In genomic region chr7:131327049-131327625, GRCh38 we compare ENCODE assay signal across 8 cellular contexts. TPM values are rescaled to one million over a fixed set of nuclear protein-coding genes. Genes with fewer than 3 reads are reported as not detected.
A peak's percentile ranks its signal among the peaks of the same experiment; 100 is the strongest.
DNase-seq lines count a peak whose midpoint lies in the region; ATAC-seq and TF ChIP-seq lines count a peak whose summit lies in the region.

No MANE protein-coding gene starts in this region.

- intact Hi-C loops in activated CD8-positive, alpha-beta T cell treated with anti-CD3 and anti-CD28 coated beads for 36 hours (cut with micrococcal nuclease) = loop anchor here (5.0 to 10.0 kb wide), 3 partner anchors 90 to 252 kb away; no protein-coding TSS in a partner anchor

- peak; percentile 12 for ATAC-seq in GM21390 (IDR thresholded peaks at IDR 0.05; ENCODE audit: unreplicated experiment)
- peak; percentile 8 for ATAC-seq in activated CD8-positive, alpha-beta T cell treated with anti-CD3 and anti-CD28 coated beads for 36 hours
- ATAC-seq in foreskin keratinocyte = peak; percentile 49
- ATAC-seq in HG02970 (IDR thresholded peaks at IDR 0.05; ENCODE audit: low FRiP score, unreplicated experiment) = no peak

- peaks cover 47% of the 10 kb centered on the region for H3K4me1 Mint-ChIP-seq in activated CD8-positive, alpha-beta T cell treated with anti-CD3 and anti-CD28 coated beads for 36 hours (ENCODE audit: low read depth)
- peaks cover 37% of the 10 kb centered on the region for H3K4me1 Mint-ChIP-seq in neural crest cell

- H3K27ac ChIP-seq in Karpas-422 (ENCODE audit: low read length) (no peak overlapping the region), foreskin keratinocyte (peak overlapping the region; percentile 80)

- no peaks in the 10 kb centered on the region for H3K9me2 ChIP-seq in Karpas-422 (replicated peaks; ENCODE audit: insufficient read depth, low read length)

- peaks cover 14% of the 10 kb centered on the region for H3K36me3 ChIP-seq in Karpas-422 (ENCODE audit: insufficient read depth, low read length)

- H3K27ac Mint-ChIP-seq in activated CD8-positive, alpha-beta T cell treated with anti-CD3 and anti-CD28 coated beads for 36 hours = peak overlapping the region; percentile 95
- H3K27ac Mint-ChIP-seq in neural crest cell (ENCODE audit: unreplicated experiment) = peak overlapping the region; percentile 98

- peak overlapping the region; percentile 99 for H3K4me3 Mint-ChIP-seq in activated CD8-positive, alpha-beta T cell treated with anti-CD3 and anti-CD28 coated beads for 36 hours
- peak overlapping the region; percentile 93 for H3K4me3 Mint-ChIP-seq in neural crest cell

- H3K79me2 ChIP-seq in Karpas-422 (ENCODE audit: low read length) = peaks cover 50% of the 10 kb centered on the region

- H3K9ac ChIP-seq in Karpas-422 (ENCODE audit: low read length) = peak overlapping the region; percentile 99

- peak overlapping the region; percentile 99 for H2AFZ ChIP-seq in Karpas-422 (ENCODE audit: low read length)

- H3K4me1 ChIP-seq in Karpas-422 (ENCODE audit: low read length) (peaks cover 41% of the 10 kb centered on the region), foreskin keratinocyte (peaks cover 24% of the 10 kb centered on the region)

- POLR2A ChIA-PET in activated CD8-positive, alpha-beta T cell treated with anti-CD3 and anti-CD28 coated beads for 36 hours (lab: Charles Lee) = interaction anchor here (0.6 to 3.3 kb wide), 6 partner anchors 11 to 220 kb away, joined by 3 to 11 read pairs (median 5); no protein-coding TSS in a partner anchor

- no peaks in the 10 kb centered on the region; the same call in 1 of the 2 replicates for H4K20me1 ChIP-seq in Karpas-422 (ENCODE audit: insufficient read depth, low read depth, low read length)

- H3K4me2 ChIP-seq in Karpas-422 (ENCODE audit: low read depth, low read length, poor library complexity, severe bottlenecking) = peak overlapping the region; percentile 98

- no peaks in the 10 kb centered on the region for H3K27me3 ChIP-seq in Karpas-422 (ENCODE audit: low read length)
- no peaks in the 10 kb centered on the region for H3K27me3 ChIP-seq in foreskin keratinocyte

- H3K27me3 Mint-ChIP-seq in activated CD8-positive, alpha-beta T cell treated with anti-CD3 and anti-CD28 coated beads for 36 hours = no peaks in the 10 kb centered on the region
- no peaks in the 10 kb centered on the region for H3K27me3 Mint-ChIP-seq in neural crest cell (ENCODE audit: low read depth)

- DNase-seq in NCI-H2029 (lab: John Stamatoyannopoulos, UW) = peak; percentile 29
- no peak for DNase-seq in NCI-H2029 treated with DMSO at 0.1 percent for 48 hours (lab: John Stamatoyannopoulos, UW)
- peak; percentile 49 for DNase-seq in Karpas-422
- DNase-seq in activated CD8-positive, alpha-beta T cell treated with anti-CD3 and anti-CD28 coated beads for 36 hours = no peak
- DNase-seq in foreskin keratinocyte = peak in 1 of 2 donors; percentile 42
- no peak for DNase-seq in neural crest cell (ENCODE audit: low read depth, low spot score)

- peak overlapping the region; percentile 88 for H3K4me3 ChIP-seq in Karpas-422 (ENCODE audit: low read length)

- CTCF ChIA-PET in activated CD8-positive, alpha-beta T cell treated with anti-CD3 and anti-CD28 coated beads for 36 hours (lab: Charles Lee) = interaction anchor here (1.7 kb wide), 1 partner anchor 11 kb away, joined by 4 read pairs; no protein-coding TSS in a partner anchor

- H3K9me3 ChIP-seq in Karpas-422 (ENCODE audit: low read length) = peaks cover 2% of the 10 kb centered on the region; the same call in 1 of the 2 replicates

- H3K9me3 Mint-ChIP-seq in activated CD8-positive, alpha-beta T cell treated with anti-CD3 and anti-CD28 coated beads for 36 hours = no peaks in the 10 kb centered on the region
- no peaks in the 10 kb centered on the region for H3K9me3 Mint-ChIP-seq in neural crest cell

- peaks cover 3% of the 10 kb centered on the region for H3K36me3 Mint-ChIP-seq in activated CD8-positive, alpha-beta T cell treated with anti-CD3 and anti-CD28 coated beads for 36 hours (ENCODE audit: low read depth)
- H3K36me3 Mint-ChIP-seq in neural crest cell (ENCODE audit: low read depth) = peaks cover 4% of the 10 kb centered on the region

- TF ChIP-seq CTCF in activated CD8-positive, alpha-beta T cell treated with anti-CD3 and anti-CD28 coated beads for 36 hours (IDR thresholded peaks at IDR 0.05) = no peak
- no peak for TF ChIP-seq CTCF in foreskin keratinocyte (conservative IDR thresholded peaks at IDR 0.05)
- TF ChIP-seq CTCF in neural crest cell (conservative IDR thresholded peaks at IDR 0.05) = no peak

RNA-seq across cellular contexts. Expression of gene MKLN1, which starts 0.5 kb away (rescaled TPM):
- 17.2 and 70.8 TPM in 2 replicates for total RNA-seq in Karpas-422 (2014; rRNA removed; shearing (Covaris generic); ENCODE audit: low replicate concordance)
- 10 to 100 TPM; 38.5 TPM for total RNA-seq in activated CD8-positive, alpha-beta T cell treated with anti-CD3 and anti-CD28 coated beads for 36 hours
- total RNA-seq in foreskin keratinocyte = 27.0 and 27.2 TPM in 2 replicates
- 16.3 and 16.9 TPM in 2 replicates for polyA plus RNA-seq in foreskin keratinocyte
- total RNA-seq in neural crest cell = 45.7 and 47.5 TPM in 2 replicates

Comparison
In these comparisons a context has a peak if more than half of its experiments do, and no peak if none do; other contexts are left out.
1. DNase-seq: peak in NCI-H2029 (single experiment) and Karpas-422 (single experiment); none in NCI-H2029 treated with DMSO at 0.1 percent for 48 hours (single experiment), activated CD8-positive, alpha-beta T cell treated with anti-CD3 and anti-CD28 coated beads for 36 hours (single experiment) and neural crest cell (single experiment).